13 cellular contexts compared by ENCODE assay signal in the genomic region with DNA sequence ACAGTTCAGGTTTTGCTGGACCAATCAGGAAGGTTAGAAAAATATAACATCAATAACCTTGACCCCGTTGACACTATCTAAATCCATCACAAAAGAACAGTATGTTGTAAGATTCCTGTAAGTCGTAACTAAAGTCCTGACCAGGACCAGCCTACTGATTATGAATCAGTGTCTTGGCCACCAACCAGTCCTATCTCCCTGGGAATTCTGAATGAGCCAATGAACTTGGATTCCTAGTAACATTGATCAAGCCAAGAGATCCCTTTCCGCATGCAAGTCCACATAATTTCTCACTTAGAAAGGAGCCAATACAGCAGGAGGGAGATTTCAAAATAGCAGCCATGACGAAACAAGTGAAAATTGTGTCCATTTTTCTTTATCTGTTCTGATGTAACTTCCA. TPM values are rescaled to one million over a fixed set of nuclear protein-coding genes. Genes with fewer than 3 reads are reported as not detected.
DNase-seq lines count a peak whose midpoint lies in the region; ATAC-seq and TF ChIP-seq lines count a peak whose summit lies in the region.
"Had no signal": no experiment of that assay in that cellular context is flagged by ENCODE, and none has a peak within 500 bp of the region (broad histone marks: within the 10 kb centered on the region; RNA-seq: fewer than 3 reads in every experiment).

No MANE protein-coding gene starts in this region.

- H3K4me1 ChIP-seq in adipocyte (ENCODE audit: control insufficient read depth, insufficient read depth, low read length): peaks cover 32% of the 10 kb centered on the region
- no peaks in the 10 kb centered on the region for H3K4me1 ChIP-seq in heart left ventricle
- H3K4me1 ChIP-seq: breast epithelium had no signal

- intact Hi-C loops in heart left ventricle (cut with DNase I): loop anchor here in 2 of 10 donors (10.0 kb wide), 2 partner anchors 77 to 137 kb away; no protein-coding TSS in a partner anchor

- H3K36me3 ChIP-seq in adipocyte (ENCODE audit: control insufficient read depth, insufficient read depth, low read length, severe bottlenecking): no peaks in the 10 kb centered on the region
- H3K36me3 ChIP-seq in heart left ventricle: no peaks in the 10 kb centered on the region
- H3K36me3 ChIP-seq: breast epithelium had no signal

- H3K27me3 ChIP-seq in adipocyte (replicated peaks; ENCODE audit: control insufficient read depth, insufficient read depth, low read length): peaks cover 13% of the 10 kb centered on the region
- no peaks in the 10 kb centered on the region for H3K27me3 ChIP-seq in heart left ventricle

- H3K4me3 ChIP-seq in adipocyte (ENCODE audit: low read length) (no peak overlapping the region), heart left ventricle (no peak overlapping the region), skeletal muscle cell (ENCODE audit: low read depth, low read length) (no peak overlapping the region)
- H3K4me3 ChIP-seq: breast epithelium, skin epidermis had no signal

- TF ChIP-seq CTCF in heart left ventricle (IDR thresholded peaks at IDR 0.05): no peak

- WGBS in heart left ventricle, 4 donors: 63 to 74% (median 69%) methylated on average over 4 of the region's 4 CpGs

- peak; percentile 65 for DNase-seq in GM04504 (ENCODE audit: low read depth)
- peak; percentile 84 for DNase-seq in adipocyte (ENCODE audit: low read depth)
- DNase-seq in heart left ventricle: peak in 1 of 5 donors; percentile 18
- DNase-seq in skeletal muscle cell (ENCODE audit: low read depth): peak; percentile 88
- DNase-seq in NAMALWA (ENCODE audit: low spot score): no peak
- DNase-seq in RPMI8226: no peak
- no peak for DNase-seq in NOMO-1 treated with DMSO at 0.1 percent for 48 hours (lab: John Stamatoyannopoulos, UW; ENCODE audit: unreplicated experiment)
- DNase-seq: activated CD4-positive, alpha-beta T cell treated with anti-CD3 and anti-CD28 coated beads, Interleukin-2, amount 10 ng/mL, durations not matched to agents 7 days and 5 days; substantia nigra; T-cell had no signal

- H3K27ac ChIP-seq in heart left ventricle: peak overlapping the region in 1 of 12 donors; percentile 17
- H3K27ac ChIP-seq: KMS-11 had no signal

- TF ChIP-seq POLR2A in heart left ventricle (IDR thresholded peaks at IDR 0.05): no peak

- no peaks in the 10 kb centered on the region for H3K9me3 ChIP-seq in adipocyte (ENCODE audit: control insufficient read depth, low read length)
- no peaks in the 10 kb centered on the region for H3K9me3 ChIP-seq in heart left ventricle
- H3K9me3 ChIP-seq: breast epithelium had no signal

- peak in 3 of 4 donors; percentile 62 to 85 (median 71) for ATAC-seq in heart left ventricle
- ATAC-seq: T-cell had no signal

- no peak overlapping the region for H3K9ac ChIP-seq in adipocyte (ENCODE audit: low read length)
- H3K9ac ChIP-seq: KMS-11 had no signal

RNA-seq across cellular contexts. Expression of a gene that starts 9.5 kb away (rescaled TPM):
- total RNA-seq in heart left ventricle: 1 to 10 TPM in 3 of 9 donors, under 1 TPM in 6; 0.19 to 2.1 (median 0.56) TPM
- polyA plus RNA-seq in heart left ventricle: under 1 TPM; 0.19 to 0.55 TPM

RNA-seq across cellular contexts. Expression of a gene that starts 31.5 kb away (rescaled TPM):
- total RNA-seq in heart left ventricle: 10 to 100 TPM in 1 of 9 donors, 1 to 10 TPM in 6, under 1 TPM in 2; 0.74 to 27.8 (median 1.6) TPM
- polyA plus RNA-seq in heart left ventricle: 1 to 10 TPM in 1 of 2 donors, under 1 TPM in 1; 0.61 to 2.4 TPM

Comparison
In these comparisons a context has a peak if more than half of its experiments do, and no peak if none do; other contexts are left out.
1. DNase-seq: peak in GM04504 (single experiment), adipocyte (single experiment) and skeletal muscle cell (single experiment); none in NAMALWA (single experiment), RPMI8226 (single experiment) and NOMO-1 treated with DMSO at 0.1 percent for 48 hours (single experiment).